18 cellular contexts compared by ENCODE assay signal in the genomic region with DNA sequence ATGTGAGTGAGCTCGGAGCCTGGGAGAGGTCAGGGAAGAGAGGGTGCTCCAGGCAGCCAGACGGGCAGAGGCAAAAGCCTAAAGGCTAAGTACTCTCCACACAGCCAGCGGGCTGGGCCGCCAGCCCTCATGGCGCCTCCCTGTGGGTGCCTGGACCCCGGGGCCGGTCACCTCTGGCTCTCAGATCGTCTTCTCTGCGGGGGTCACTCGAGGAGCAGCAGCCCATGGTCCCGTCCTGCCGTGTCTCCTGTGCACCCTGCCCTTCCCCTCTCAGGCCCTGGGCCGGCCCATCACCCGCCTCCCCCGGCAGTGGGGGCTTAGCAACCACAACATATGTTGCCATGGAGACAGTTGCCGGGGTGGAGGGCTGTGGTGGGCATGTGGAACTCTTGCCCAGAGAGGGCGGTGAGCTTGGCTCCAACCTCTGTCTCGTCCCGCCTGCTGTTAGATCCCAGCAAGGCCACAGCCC. TPM values are rescaled to one million over a fixed set of nuclear protein-coding genes. Genes with fewer than 3 reads are reported as not detected.
DNase-seq lines count a peak whose midpoint lies in the region.
"Had no signal": no experiment of that assay in that cellular context is flagged by ENCODE, and none has a peak within 500 bp of the region (broad histone marks: within the 10 kb centered on the region; RNA-seq: fewer than 3 reads in every experiment).

No MANE protein-coding gene starts in this region.

- no peaks in the 10 kb centered on the region for H3K9me3 ChIP-seq in muscle layer of colon (ENCODE audit: low read length)
- H3K9me3 ChIP-seq: A549 had no signal

- no peak overlapping the region for H3K4me3 Mint-ChIP-seq in activated CD4-positive, alpha-beta T cell treated with anti-CD3 and anti-CD28 coated beads, Interleukin-2, amount 10 ng/mL, durations not matched to agents 24 days and 14 days
- H3K4me3 Mint-ChIP-seq: activated naive CD8-positive, alpha-beta T cell; memory B cell; T-helper 17 cell; type B pancreatic cell had no signal

- peaks cover 46% of the 10 kb centered on the region for H3K4me1 ChIP-seq in muscle layer of colon (ENCODE audit: insufficient read depth, low read length)

- peak overlapping the region; percentile 35 for H3K27ac ChIP-seq in muscle layer of colon (ENCODE audit: low read depth, low read length)

- peaks cover 16% of the 10 kb centered on the region for H3K36me3 ChIP-seq in muscle layer of colon (ENCODE audit: insufficient read depth, low read length)

- H3K4me3 ChIP-seq in muscle layer of colon (ENCODE audit: low read depth in 1 of 2, low read length in 2 of 2): no peak overlapping the region
- H3K4me3 ChIP-seq: A549, GM12878 had no signal

- intact Hi-C loops in activated CD4-positive, alpha-beta T cell treated with anti-CD3 and anti-CD28 coated beads, Interleukin-2, amount 10 ng/mL, durations not matched to agents 24 days and 14 days (cut with micrococcal nuclease): no loop called here

- H3K36me3 Mint-ChIP-seq in activated CD4-positive, alpha-beta T cell treated with anti-CD3 and anti-CD28 coated beads, Interleukin-2, amount 10 ng/mL, durations not matched to agents 24 days and 14 days (ENCODE audit: low read depth): peaks cover 1% of the 10 kb centered on the region
- H3K36me3 Mint-ChIP-seq: activated naive CD8-positive, alpha-beta T cell; memory B cell had no signal

- H3K27ac Mint-ChIP-seq in activated CD4-positive, alpha-beta T cell treated with anti-CD3 and anti-CD28 coated beads, Interleukin-2, amount 10 ng/mL, durations not matched to agents 24 days and 14 days: no peak overlapping the region
- H3K27ac Mint-ChIP-seq: activated naive CD8-positive, alpha-beta T cell; memory B cell; T-helper 17 cell; type B pancreatic cell had no signal

- H3K9ac ChIP-seq in muscle layer of colon (ENCODE audit: low read length): no peak overlapping the region

- H3K9me3 Mint-ChIP-seq in activated CD4-positive, alpha-beta T cell treated with anti-CD3 and anti-CD28 coated beads, Interleukin-2, amount 10 ng/mL, durations not matched to agents 24 days and 14 days: no peaks in the 10 kb centered on the region
- H3K9me3 Mint-ChIP-seq: memory B cell, type B pancreatic cell had no signal

- no peaks in the 10 kb centered on the region for H3K4me1 Mint-ChIP-seq in activated CD4-positive, alpha-beta T cell treated with anti-CD3 and anti-CD28 coated beads, Interleukin-2, amount 10 ng/mL, durations not matched to agents 24 days and 14 days

- no peaks in the 10 kb centered on the region for H3K27me3 ChIP-seq in muscle layer of colon (ENCODE audit: control insufficient read depth in 1 of 2, insufficient read depth in 2 of 2, low read length in 2 of 2)

- DNase-seq in NCI-H82 (lab: John Stamatoyannopoulos, UW) (peak; percentile 32), NCI-H82 treated with DMSO at 0.1 percent for 48 hours (lab: John Stamatoyannopoulos, UW; ENCODE audit: unreplicated experiment) (no peak), ecto neural progenitor cell (ENCODE audit: low spot score) (peak; percentile 70), superior temporal gyrus (ENCODE audit: extremely low spot score) (peak; percentile 17), NCI-H1930 (lab: John Stamatoyannopoulos, UW) (no peak), Kasumi-1 (lab: John Stamatoyannopoulos, UW) (no peak)
- no peak for DNase-seq in activated CD4-positive, alpha-beta T cell treated with anti-CD3 and anti-CD28 coated beads, Interleukin-2, amount 10 ng/mL, durations not matched to agents 24 days and 14 days
- DNase-seq: activated CD4-positive, alpha-beta T cell treated with anti-CD3 and anti-CD28 coated beads for 1 hour; NCI-H2029; NCI-H748 treated with DMSO at 0.1 percent for 48 hours; stimulated activated CD4-positive, alpha-beta T cell treated with anti-CD3 and anti-CD28 coated beads, Interleukin-1b, Interleukin-23, amount 100 ng/mL, for 48 hours; T-helper 17 cell had no signal

- H3K27me3 Mint-ChIP-seq in activated CD4-positive, alpha-beta T cell treated with anti-CD3 and anti-CD28 coated beads, Interleukin-2, amount 10 ng/mL, durations not matched to agents 24 days and 14 days: no peaks in the 10 kb centered on the region
- H3K27me3 Mint-ChIP-seq: activated naive CD8-positive, alpha-beta T cell; type B pancreatic cell had no signal

RNA-seq across cellular contexts. Expression of a gene that starts 4.2 kb away (rescaled TPM):
- 18.0 and 19.9 TPM in 2 replicates for total RNA-seq in activated CD4-positive, alpha-beta T cell treated with anti-CD3 and anti-CD28 coated beads, Interleukin-2, amount 10 ng/mL, durations not matched to agents 24 days and 14 days

RNA-seq across cellular contexts. Expression of a gene that starts 18.8 kb away (rescaled TPM):
- 29.9 and 32.4 TPM in 2 replicates for total RNA-seq in activated CD4-positive, alpha-beta T cell treated with anti-CD3 and anti-CD28 coated beads, Interleukin-2, amount 10 ng/mL, durations not matched to agents 24 days and 14 days

RNA-seq across cellular contexts. Expression of a gene that starts 26.1 kb away (rescaled TPM):
- 53.3 and 61.2 TPM in 2 replicates for total RNA-seq in activated CD4-positive, alpha-beta T cell treated with anti-CD3 and anti-CD28 coated beads, Interleukin-2, amount 10 ng/mL, durations not matched to agents 24 days and 14 days

RNA-seq across cellular contexts. Expression of a gene that starts 43.6 kb away (rescaled TPM):
- 28.0 and 28.3 TPM in 2 replicates for total RNA-seq in activated CD4-positive, alpha-beta T cell treated with anti-CD3 and anti-CD28 coated beads, Interleukin-2, amount 10 ng/mL, durations not matched to agents 24 days and 14 days

RNA-seq across cellular contexts. Expression of a gene that starts 57.3 kb away (rescaled TPM):
- 0.89 and 0.90 TPM in 2 replicates for total RNA-seq in activated CD4-positive, alpha-beta T cell treated with anti-CD3 and anti-CD28 coated beads, Interleukin-2, amount 10 ng/mL, durations not matched to agents 24 days and 14 days

Comparison
In these comparisons a context has a peak if more than half of its experiments do, and no peak if none do; other contexts are left out.
1. DNase-seq: peak in NCI-H82 (single experiment), ecto neural progenitor cell (single experiment) and superior temporal gyrus (single experiment); none in NCI-H82 treated with DMSO at 0.1 percent for 48 hours (single experiment), activated CD4-positive, alpha-beta T cell treated with anti-CD3 and anti-CD28 coated beads, Interleukin-2, amount 10 ng/mL, durations not matched to agents 24 days and 14 days (single experiment), NCI-H1930 (0 of 2) and Kasumi-1 (0 of 2).